ENCODE assay signal across 9 cellular contexts in the genomic region with DNA sequence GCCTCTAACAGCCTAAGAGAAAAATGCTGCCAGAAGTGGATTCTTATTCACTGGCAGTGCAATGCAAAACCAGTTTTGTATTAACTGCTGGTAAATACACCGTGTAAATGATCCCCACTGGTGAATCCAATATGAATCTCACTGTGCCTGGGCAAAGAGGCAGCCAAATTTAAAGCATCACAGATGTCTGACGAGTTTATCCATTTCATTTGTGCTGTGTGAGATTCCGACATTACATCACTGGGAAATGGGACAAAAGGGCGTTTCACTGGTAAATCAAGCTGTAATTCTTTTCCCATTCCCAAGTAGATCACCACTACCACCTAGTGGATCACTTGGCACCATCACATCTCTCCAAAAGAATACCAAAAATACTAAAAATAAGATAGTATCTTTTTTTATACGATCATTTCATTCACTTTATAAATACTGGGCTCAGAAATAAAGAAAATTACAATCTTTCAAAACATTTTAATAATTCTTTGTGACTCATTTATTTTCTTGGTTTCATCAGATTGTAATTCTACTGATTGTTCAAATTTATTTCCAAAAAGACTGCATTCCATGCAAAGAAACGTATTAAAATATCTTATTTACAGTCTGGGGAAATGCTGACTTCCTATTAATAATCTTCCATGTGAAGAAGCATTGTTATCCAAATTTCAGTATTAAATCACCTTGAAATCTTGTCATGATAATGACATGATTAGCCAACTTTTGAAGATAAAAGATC.
DNase-seq lines count a peak whose midpoint lies in the region; TF ChIP-seq lines count a peak whose summit lies in the region.
"Had no signal": no experiment of that assay in that cellular context is flagged by ENCODE, and none has a peak within 500 bp of the region (broad histone marks: within the 10 kb centered on the region; RNA-seq: fewer than 3 reads in every experiment).

No MANE protein-coding gene starts in this region.

- CTCF ChIA-PET in CD4-positive, alpha-beta memory T cell (lab: Charles Lee; ENCODE audit: partially characterized antibody) = no interaction called here

- no peaks in the 10 kb centered on the region for H3K9me3 ChIP-seq in CD4-positive, alpha-beta memory T cell (ENCODE audit: control insufficient read depth in 1 of 2, low read length in 2 of 2)

- TF ChIP-seq CTCF in LNCaP clone FGC (IDR thresholded peaks at IDR 0.05; ENCODE audit: control insufficient read depth, extremely low read depth, insufficient read depth) = peak; percentile 58
- peak; percentile 67 for TF ChIP-seq CTCF in cardiac fibroblast (IDR thresholded peaks at IDR 0.05; ENCODE audit: low read depth, low read length)

- no peaks in the 10 kb centered on the region for H3K27me3 Mint-ChIP-seq in CD4-positive, alpha-beta memory T cell

- no peak overlapping the region for H3K27ac Mint-ChIP-seq in CD4-positive, alpha-beta memory T cell

- POLR2A ChIA-PET in CD4-positive, alpha-beta memory T cell (lab: Charles Lee; ENCODE audit: partially characterized antibody) = no interaction called here

- intact Hi-C loops in CD4-positive, alpha-beta memory T cell (cut with micrococcal nuclease) = no loop called here

- H3K4me3 Mint-ChIP-seq in CD4-positive, alpha-beta memory T cell = no peak overlapping the region

- no peak overlapping the region for H3K27ac ChIP-seq in CD4-positive, alpha-beta memory T cell (ENCODE audit: low read depth, low read length)

- H3K4me3 ChIP-seq in LNCaP clone FGC (ENCODE audit: low read depth, low read length) (no peak overlapping the region), cardiac fibroblast (replicated peaks in 1 of 2; ENCODE audit: low read depth in 2 of 2, low read length in 2 of 2) (no peak overlapping the region)
- H3K4me3 ChIP-seq in CD4-positive, alpha-beta memory T cell (ENCODE audit: low read length in 2 of 2) = no peak overlapping the region
- H3K4me3 ChIP-seq: lung had no signal

- H3K9me3 Mint-ChIP-seq in CD4-positive, alpha-beta memory T cell = peaks cover 0 to 4% (median 0%) of the 10 kb centered on the region in 8 donors

- DNase-seq in COR-L47 (lab: John Stamatoyannopoulos, UW) = peak; percentile 42
- DNase-seq in LNCaP clone FGC (ENCODE audit: low read depth) = peak; percentile 18
- peak; percentile 72 to 78 for DNase-seq in cardiac fibroblast (ENCODE audit: low read depth in 2 of 2)
- DNase-seq in medulla oblongata (ENCODE audit: extremely low spot score) = peak; percentile 91
- no peak for DNase-seq in activated CD8-positive, alpha-beta memory T cell treated with anti-CD3 and anti-CD28 coated beads, Interleukin-2, amount 50 U/mL, for 4 hours
- no peak for DNase-seq in CD4-positive, alpha-beta memory T cell
- DNase-seq in AML-193 (lab: John Stamatoyannopoulos, UW) = no peak
- no peak for DNase-seq in activated CD4-positive, alpha-beta T cell treated with anti-CD3 and anti-CD28 coated beads for 4 hours

- no peaks in the 10 kb centered on the region for H3K4me1 Mint-ChIP-seq in CD4-positive, alpha-beta memory T cell

- H3K27me3 ChIP-seq in CD4-positive, alpha-beta memory T cell (ENCODE audit: insufficient read depth, low read length) = no peaks in the 10 kb centered on the region

- no peaks in the 10 kb centered on the region for H3K4me1 ChIP-seq in CD4-positive, alpha-beta memory T cell (ENCODE audit: insufficient read depth, low read length)

- no peaks in the 10 kb centered on the region for H3K36me3 Mint-ChIP-seq in CD4-positive, alpha-beta memory T cell

- H3K36me3 ChIP-seq in CD4-positive, alpha-beta memory T cell (ENCODE audit: insufficient read depth, low read length) = no peaks in the 10 kb centered on the region

Comparison
In these comparisons a context has a peak if more than half of its experiments do, and no peak if none do; other contexts are left out.
1. DNase-seq: peak in COR-L47 (single experiment), LNCaP clone FGC (single experiment), cardiac fibroblast (2 of 2) and medulla oblongata (single experiment); none in activated CD8-positive, alpha-beta memory T cell treated with anti-CD3 and anti-CD28 coated beads, Interleukin-2, amount 50 U/mL, for 4 hours (single experiment), CD4-positive, alpha-beta memory T cell (0 of 5), AML-193 (0 of 2) and activated CD4-positive, alpha-beta T cell treated with anti-CD3 and anti-CD28 coated beads for 4 hours (0 of 2).